8 cellular contexts compared by ENCODE assay signal in genomic region chr3:150183619-150184425, GRCh38.
DNase-seq lines count a peak whose midpoint lies in the region; ATAC-seq, FAIRE-seq and TF ChIP-seq lines count a peak whose summit lies in the region.

No MANE protein-coding gene starts in this region.

- H4K20me1 ChIP-seq in HepG2 (ENCODE audit: insufficient read depth, low read length) = no peaks in the 10 kb centered on the region

- POLR2A ChIA-PET in activated CD4-positive, alpha-beta T cell treated with anti-CD3 and anti-CD28 coated beads, Interleukin-2, amount 10 ng/mL, durations not matched to agents 7 days and 5 days (lab: Charles Lee) = no interaction called here
- POLR2A ChIA-PET in HepG2 (lab: Yijun Ruan, JAX) = no interaction called here

- intact Hi-C loops in HepG2 (cut with micrococcal nuclease; ENCODE audit: unreplicated experiment) = loop anchor here (1.0 kb wide), 2 partner anchors 217 to 248 kb away; no protein-coding TSS in a partner anchor

- DNase-seq in AG08395 (ENCODE audit: low spot score) (peak; percentile 81), NCI-H2227 treated with DMSO at 0.1 percent for 48 hours (lab: John Stamatoyannopoulos, UW) (peak; percentile 79), ecto neural progenitor cell (ENCODE audit: low spot score) (peak; percentile 83), HepG2 (ENCODE audit: low spot score) (peak; percentile 50)
- peak; percentile 57 for DNase-seq in activated CD4-positive, alpha-beta T cell treated with anti-CD3 and anti-CD28 coated beads, Interleukin-2, amount 10 ng/mL, durations not matched to agents 7 days and 5 days
- DNase-seq in stimulated activated CD4-positive, alpha-beta T cell treated with anti-CD3 and anti-CD28 coated beads, Interleukin-4, amount 100 ng/mL, for 1 hour = peak; percentile 41

- H3K27me3 ChIP-seq in HepG2 (ENCODE audit: control insufficient read depth in 1 of 2, insufficient read depth in 2 of 2, low read length in 2 of 2) = no peaks in the 10 kb centered on the region; a peak in 1 of 5 replicates

- no peak overlapping the region for H3K4me3 Mint-ChIP-seq in activated CD4-positive, alpha-beta T cell treated with anti-CD3 and anti-CD28 coated beads, Interleukin-2, amount 10 ng/mL, durations not matched to agents 7 days and 5 days

- TF ChIP-seq RAD21 in HepG2 (CRISPR knock-in tag; IDR thresholded peaks at IDR 0.05) = peak; percentile 60

- TF ChIP-seq POLR2A in HepG2 (IDR thresholded peaks at IDR 0.05; ENCODE audit: insufficient read depth in 1 of 2, low read depth in 2 of 2, low read length in 2 of 2) = no peak

- H3K27me3 Mint-ChIP-seq in activated CD4-positive, alpha-beta T cell treated with anti-CD3 and anti-CD28 coated beads, Interleukin-2, amount 10 ng/mL, durations not matched to agents 7 days and 5 days = peaks cover 21% of the 10 kb centered on the region

- no peaks in the 10 kb centered on the region for H3K36me3 ChIP-seq in HepG2 (replicated peaks in 1 of 2; ENCODE audit: control insufficient read depth in 1 of 2, insufficient read depth in 2 of 2, low read length in 2 of 2)

- peak overlapping the region; percentile 96 for H3K4me2 ChIP-seq in HepG2 (ENCODE audit: low read depth, low read length)

- peak; percentile 40 for FAIRE-seq in HepG2 (lab: Jason Lieb, UNC)

- peak overlapping the region; percentile 55 for H2AFZ ChIP-seq in HepG2 (ENCODE audit: low read length)

- H3K27ac Mint-ChIP-seq in activated CD4-positive, alpha-beta T cell treated with anti-CD3 and anti-CD28 coated beads, Interleukin-2, amount 10 ng/mL, durations not matched to agents 7 days and 5 days = no peak overlapping the region

- 3% methylated on average over 22 of the region's 22 CpGs for WGBS in HepG2 (ENCODE audit: low lambda C conversion rate)

- no peak overlapping the region for H3K9ac ChIP-seq in HepG2 (ENCODE audit: insufficient read depth, low read depth, low read length)

- peak overlapping the region; percentile 35 to 66 (median 37); a peak in 5 of 6 replicates for H3K4me3 ChIP-seq in HepG2 (replicated peaks in 1 of 3; ENCODE audit: insufficient read depth in 1 of 3, low read depth in 2 of 3, low read length in 3 of 3)

- no peaks in the 10 kb centered on the region for H3K36me3 Mint-ChIP-seq in activated CD4-positive, alpha-beta T cell treated with anti-CD3 and anti-CD28 coated beads, Interleukin-2, amount 10 ng/mL, durations not matched to agents 7 days and 5 days (ENCODE audit: low read depth)

- peak; percentile 89 for TF ChIP-seq CTCF in HepG2 (CRISPR knock-in tag; IDR thresholded peaks at IDR 0.05)

- H3K27ac ChIP-seq in HepG2 (ENCODE audit: extremely low read length, insufficient read depth, low read length) = no peak overlapping the region

- CTCF ChIA-PET in activated CD4-positive, alpha-beta T cell treated with anti-CD3 and anti-CD28 coated beads, Interleukin-2, amount 10 ng/mL, durations not matched to agents 7 days and 5 days (lab: Charles Lee) = interaction anchor here (0.5 to 2.0 kb wide), 6 partner anchors 15 to 413 kb away, joined by 3 to 7 read pairs (median 4); no protein-coding TSS in a partner anchor
- CTCF ChIA-PET in HepG2 (lab: Yijun Ruan, JAX; ENCODE audit: low intra/inter-chr PET ratio, low total read pairs) = interaction anchor here (1.3 to 1.9 kb wide), 2 partner anchors 217 to 247 kb away, joined by 6 to 13 read pairs; no protein-coding TSS in a partner anchor

- peaks cover 34% of the 10 kb centered on the region for H3K4me1 ChIP-seq in HepG2 (ENCODE audit: insufficient read depth, low read length)

- TF ChIP-seq EP300 in HepG2 (IDR thresholded peaks at IDR 0.05; ENCODE audit: low read depth in 2 of 2, low read length in 2 of 2) (no peak), HepG2 (CRISPR knock-in tag; IDR thresholded peaks at IDR 0.05; ENCODE audit: borderline replicate concordance) (no peak)

- H3K79me2 ChIP-seq in HepG2 (ENCODE audit: insufficient read depth, low read length) = no peaks in the 10 kb centered on the region

- BruUV-seq in HepG2 (replicated peaks; lab: Mats Ljungman, UMichigan) = no TSS peak

- peaks cover 5% of the 10 kb centered on the region; the same call in 1 of the 2 replicates for H3K9me3 ChIP-seq in HepG2 (ENCODE audit: low read length)

- in situ Hi-C loops in HepG2 (cut with HindIII; ENCODE audit: extremely low pct_ligation_motif_present, low pct_unique_long_range_greater_than_20kb) = loop anchor here (10.0 kb wide), 1 partner anchor 219 kb away; no protein-coding TSS in a partner anchor

- H3K4me1 Mint-ChIP-seq in activated CD4-positive, alpha-beta T cell treated with anti-CD3 and anti-CD28 coated beads, Interleukin-2, amount 10 ng/mL, durations not matched to agents 7 days and 5 days = no peaks in the 10 kb centered on the region

- peak; percentile 73 for ATAC-seq in GM18861 (IDR thresholded peaks at IDR 0.05; ENCODE audit: unreplicated experiment)
- ATAC-seq in HG03159 (IDR thresholded peaks at IDR 0.05; ENCODE audit: unreplicated experiment) = peak; percentile 85
- ATAC-seq in HepG2 = peak; percentile 95

- H3K9me3 Mint-ChIP-seq in activated CD4-positive, alpha-beta T cell treated with anti-CD3 and anti-CD28 coated beads, Interleukin-2, amount 10 ng/mL, durations not matched to agents 7 days and 5 days = no peaks in the 10 kb centered on the region

TF ChIP-seq in HepG2, 621 proteins besides CTCF, POLR2A, EP300 and RAD21 (continues in another document):
- TF ChIP-seq ZFY (CRISPR knock-in tag; IDR thresholded peaks at IDR 0.05) (peak; percentile 33; the same call in 1 of the 2 replicates), MXD1 (CRISPR knock-in tag; IDR thresholded peaks at IDR 0.05) (no peak), SRY (CRISPR knock-in tag; IDR thresholded peaks at IDR 0.05) (no peak), CAMTA2 (CRISPR knock-in tag; IDR thresholded peaks at IDR 0.05; ENCODE audit: borderline replicate concordance) (no peak), PAF1 (CRISPR knock-in tag; IDR thresholded peaks at IDR 0.05) (no peak), UBTF (CRISPR knock-in tag; IDR thresholded peaks at IDR 0.05) (no peak), DPF2 (CRISPR knock-in tag; IDR thresholded peaks at IDR 0.05; ENCODE audit: borderline replicate concordance, low read depth) (no peak), PTBP1 (IDR thresholded peaks at IDR 0.05; ENCODE audit: low read depth, low read length, poor library complexity, severe bottlenecking) (no peak), KDM5B (CRISPR knock-in tag; IDR thresholded peaks at IDR 0.05; ENCODE audit: borderline replicate concordance) (no peak), TEAD3 (CRISPR knock-in tag; optimal IDR thresholded peaks at IDR 0.05; ENCODE audit: borderline replicate concordance) (peak; percentile 22), LCORL (IDR thresholded peaks at IDR 0.05) (no peak), LCORL (CRISPR knock-in tag; IDR thresholded peaks at IDR 0.05) (no peak), PHF20 (CRISPR knock-in tag; IDR thresholded peaks at IDR 0.05) (no peak), ATF4 (CRISPR knock-in tag; IDR thresholded peaks at IDR 0.05) (no peak), ZNF577 (CRISPR knock-in tag; IDR thresholded peaks at IDR 0.05; ENCODE audit: borderline replicate concordance, low read depth) (no peak), XRCC5 (optimal IDR thresholded peaks at IDR 0.05; ENCODE audit: low read length) (no peak), ZNF282 (IDR thresholded peaks at IDR 0.05; ENCODE audit: partially characterized antibody) (no peak), ZNF670 (CRISPR knock-in tag; IDR thresholded peaks at IDR 0.05; ENCODE audit: borderline replicate concordance) (0 out of 2 replicates have a peak, but pooled peaks have one; percentile 31), ZUFSP (CRISPR knock-in tag; IDR thresholded peaks at IDR 0.05; ENCODE audit: borderline replicate concordance) (no peak), ZBTB7A (CRISPR knock-in tag; IDR thresholded peaks at IDR 0.05) (no peak)
